Comparison of ENCODE assay signal across 21 cellular contexts in the genomic region with DNA sequence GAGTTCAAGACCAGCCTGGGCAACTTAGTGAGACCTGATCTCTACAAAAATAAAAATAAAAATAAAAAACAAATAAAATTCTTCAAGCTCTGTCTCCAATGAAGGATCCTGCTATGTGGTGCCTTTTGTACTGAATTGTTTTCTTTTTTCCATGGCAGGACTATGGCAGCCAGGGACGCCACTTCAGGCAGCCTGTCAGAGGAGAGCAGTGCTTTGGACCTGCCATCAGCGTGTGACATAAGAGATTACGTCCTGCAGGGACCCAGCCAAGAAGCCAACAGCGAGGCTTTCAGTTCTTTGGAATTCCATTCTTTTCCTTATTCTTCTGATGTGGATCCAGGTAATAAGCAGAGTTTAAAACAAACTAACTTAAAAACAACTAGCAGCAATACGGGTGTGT.
"Had no signal": no experiment of that assay in that cellular context is flagged by ENCODE, and none has a peak within 500 bp of the region (broad histone marks: within the 10 kb centered on the region; RNA-seq: fewer than 3 reads in every experiment).

No MANE protein-coding gene starts in this region.

- H3K27ac ChIP-seq: left lung, upper lobe of right lung, WERI-Rb-1 had no signal

- DNase-seq: activated CD4-positive, alpha-beta T cell treated with anti-CD3 and anti-CD28 coated beads for 1 hour; activated CD4-positive, alpha-beta T cell treated with anti-CD3 and anti-CD28 coated beads, Interleukin-2, amount 50 U/mL, for 1 hour; activated CD8-positive, alpha-beta T cell treated with anti-CD3 and anti-CD28 coated beads, Interleukin-2, amount 10 ng/mL, durations not matched to agents 7 days and 5 days; activated naive CD4-positive, alpha-beta T cell; activated naive CD8-positive, alpha-beta T cell treated with anti-CD3 and anti-CD28 coated beads for 36 hours; amniotic stem cell; cortex of kidney; erythroblast; foreskin fibroblast; kidney glomerular epithelial cell; left lung; occipital lobe; stimulated activated CD4-positive, alpha-beta T cell treated with anti-CD3 and anti-CD28 coated beads, Interleukin-2, amount 100 ng/mL, for 48 hours; stimulated activated CD8-positive, alpha-beta memory T cell treated with anti-CD3 and anti-CD28 coated beads, Interleukin-4, amount 100 ng/mL, for 48 hours; stimulated activated naive CD4-positive, alpha-beta T cell treated with Interleukin-2 at 50 U/mL for 16 hours; T-cell; upper lobe of right lung; WERI-Rb-1 had no signal

- H3K27me3 ChIP-seq: hepatocyte, left lung, upper lobe of right lung had no signal

- H3K9me3 ChIP-seq: left lung, upper lobe of right lung had no signal

- H3K4me3 ChIP-seq: hepatocyte, left lung, upper lobe of right lung had no signal

- H3K4me1 ChIP-seq: upper lobe of right lung had no signal

- H3K9me3 Mint-ChIP-seq: activated naive CD8-positive, alpha-beta T cell treated with anti-CD3 and anti-CD28 coated beads for 36 hours; activated T-helper 2 cell treated with anti-CD3 and anti-CD28 coated beads, Interferon-gamma antibody, Interleukin-2, Interleukin-4, amounts not matched to agents 10 μg/mL and 5 μg/mL and 100 μg/mL, durations not matched to agents 14 hours and 24 hours and 36 hours; T-cell had no signal

- ATAC-seq: activated CD8-positive, alpha-beta T cell treated with anti-CD3 and anti-CD28 coated beads, Interleukin-2, amount 10 ng/mL, durations not matched to agents 7 days and 5 days; left lung; SK-N-SH treated with all-trans-retinoic acid at 6 μM for 48 hours; T-cell; upper lobe of right lung had no signal

- H3K4me3 Mint-ChIP-seq: activated CD8-positive, alpha-beta T cell treated with anti-CD3 and anti-CD28 coated beads, Interleukin-2, amount 10 ng/mL, durations not matched to agents 7 days and 5 days; activated naive CD8-positive, alpha-beta T cell treated with anti-CD3 and anti-CD28 coated beads for 36 hours; T-cell had no signal

- H3K27me3 Mint-ChIP-seq: activated naive CD8-positive, alpha-beta T cell treated with anti-CD3 and anti-CD28 coated beads for 36 hours; T-cell had no signal

- H3K27ac Mint-ChIP-seq: activated CD8-positive, alpha-beta T cell treated with anti-CD3 and anti-CD28 coated beads, Interleukin-2, amount 10 ng/mL, durations not matched to agents 7 days and 5 days; activated naive CD8-positive, alpha-beta T cell treated with anti-CD3 and anti-CD28 coated beads for 36 hours; activated T-helper 2 cell treated with anti-CD3 and anti-CD28 coated beads, Interferon-gamma antibody, Interleukin-2, Interleukin-4, amounts not matched to agents 10 μg/mL and 5 μg/mL and 100 μg/mL, durations not matched to agents 14 hours and 24 hours and 36 hours had no signal
